ENCODE assay signal across 8 cellular contexts in the genomic region with DNA sequence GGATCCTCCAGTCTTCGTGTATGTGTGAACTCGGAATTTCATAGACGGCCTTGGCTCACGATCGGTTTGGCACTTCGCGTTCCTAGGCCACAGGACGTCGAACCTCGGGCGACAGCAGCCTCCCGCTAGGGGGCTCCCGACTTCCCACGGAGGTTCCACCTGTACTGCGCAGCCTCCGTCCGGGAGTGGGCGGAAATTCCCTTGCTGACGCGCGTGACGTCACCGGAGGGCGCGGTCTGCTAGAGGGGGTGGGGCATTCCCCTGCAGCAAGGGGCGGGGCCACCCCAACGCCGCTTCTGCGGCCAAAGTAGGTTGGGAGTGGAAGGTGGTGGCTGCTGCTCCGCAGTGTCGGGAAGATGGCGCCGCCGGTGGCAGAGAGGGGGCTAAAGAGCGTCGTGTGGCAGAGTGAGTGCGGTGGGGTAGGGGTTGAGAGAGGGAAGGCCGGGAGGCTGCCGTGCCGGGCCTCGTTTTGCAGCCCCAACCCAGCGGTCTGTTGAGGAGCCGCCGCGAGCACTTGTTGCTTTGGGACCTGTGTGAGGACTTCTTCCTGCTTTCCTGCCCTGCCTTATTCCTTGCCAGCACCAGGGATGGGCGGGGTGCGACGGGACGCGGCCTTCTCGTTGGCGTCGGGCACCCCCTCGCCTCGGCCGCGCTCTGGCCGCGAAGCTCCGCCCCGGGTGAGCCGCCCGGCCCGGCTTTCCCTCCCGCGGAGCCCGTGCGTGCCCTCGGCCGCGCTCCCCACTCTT. TPM values are rescaled to one million over a fixed set of nuclear protein-coding genes. Genes with fewer than 3 reads are reported as not detected.
A peak's percentile ranks its signal among the peaks of the same experiment; 100 is the strongest.
DNase-seq lines count a peak whose midpoint lies in the region; ATAC-seq and TF ChIP-seq lines count a peak whose summit lies in the region.

Gene STXBP3, plus strand, starts transcription at position 293 of the 746 bp plus-strand sequence. Its CDS starts 64 bp downstream, at position 357.

- peak within 1 kb of the TSS; percentile 88 for H3K4me3 ChIP-seq in OCI-LY7 (ENCODE audit: low read depth, low read length, poor library complexity, severe bottlenecking)
- peak within 1 kb of the TSS; percentile 52 for H3K4me3 ChIP-seq in mucosa of descending colon

- intact Hi-C loops in OCI-LY7 (cut with micrococcal nuclease; ENCODE audit: unreplicated experiment): loop anchor here (1.0 to 5.0 kb wide), 3 partner anchors 54 to 188 kb away; partner anchors contain the start of genes GPSM2 and PRPF38B
- intact Hi-C loops in mucosa of descending colon (cut with DNase I, micrococcal nuclease): no loop called here

- H3K79me2 ChIP-seq in OCI-LY7 (ENCODE audit: insufficient read depth, low read depth, low read length): peaks cover 14% of the 10 kb centered on the region

- peak within 1 kb of the TSS; percentile 56 for H3K27ac ChIP-seq in OCI-LY7 (ENCODE audit: low read depth, low read length, poor library complexity, severe bottlenecking)

- DNase-seq in DMS 273 treated with DMSO at 0.1 percent for 48 hours (lab: John Stamatoyannopoulos, UW): peak; percentile 88
- peak; percentile 77 for DNase-seq in HuH-7.5 (ENCODE audit: low spot score)
- DNase-seq in OCI-LY7 (ENCODE audit: low spot score): peak; percentile 99
- DNase-seq in activated T-cell treated with anti-CD3 and anti-CD28 coated beads for 24 hours (ENCODE audit: low read depth): peak; percentile 100
- peak; percentile 88 for DNase-seq in epidermal melanocyte (ENCODE audit: insufficient read length, low spot score)
- peak; percentile 99 to 100 (median 100) for DNase-seq in mucosa of descending colon
- peak; percentile 99 to 100 for DNase-seq in stimulated activated CD8-positive, alpha-beta memory T cell treated with anti-CD3 and anti-CD28 coated beads, Interleukin-4, amount 100 ng/mL, for 4 hours (ENCODE audit: low read depth in 2 of 2, low spot score in 1 of 2)

- H3K9me3 ChIP-seq in OCI-LY7 (ENCODE audit: low read length): no peaks in the 10 kb centered on the region
- H3K9me3 ChIP-seq in mucosa of descending colon: no peaks in the 10 kb centered on the region

- H3K36me3 ChIP-seq in OCI-LY7 (ENCODE audit: insufficient read depth, low read length) (peaks cover 7% of the 10 kb centered on the region), mucosa of descending colon (ENCODE audit: low read depth) (no peaks in the 10 kb centered on the region)

- POLR2A ChIA-PET in OCI-LY7 (lab: Charles Lee): interaction anchor here (0.6 kb wide), 1 partner anchor 22 kb away, joined by 6 read pairs; no protein-coding TSS in a partner anchor

- peaks cover 3% of the 10 kb centered on the region for H3K4me1 ChIP-seq in OCI-LY7 (ENCODE audit: insufficient read depth, low read length, poor library complexity, severe bottlenecking)
- no peaks in the 10 kb centered on the region for H3K4me1 ChIP-seq in mucosa of descending colon (ENCODE audit: low read depth)

- no TSS peak for BruUV-seq in OCI-LY7 (replicated peaks; lab: Mats Ljungman, UMichigan)

- ATAC-seq in GM21515 (IDR thresholded peaks at IDR 0.05; ENCODE audit: unreplicated experiment) (peak; percentile 92), mucosa of descending colon (peak; percentile 96)

- no peaks in the 10 kb centered on the region for H3K9me2 ChIP-seq in OCI-LY7 (ENCODE audit: insufficient read depth, low read length)

- H3K4me2 ChIP-seq in OCI-LY7 (ENCODE audit: low read length): peak within 1 kb of the TSS; percentile 73

- CTCF ChIA-PET in OCI-LY7 (lab: Charles Lee; ENCODE audit: unreplicated experiment): no interaction called here

- H4K20me1 ChIP-seq in OCI-LY7 (ENCODE audit: insufficient read depth, low read length): no peaks in the 10 kb centered on the region

- peak within 1 kb of the TSS; percentile 93 for H2AFZ ChIP-seq in OCI-LY7 (ENCODE audit: low read length)

- peak; percentile 93 for TF ChIP-seq CTCF in OCI-LY7 (conservative IDR thresholded peaks at IDR 0.05; ENCODE audit: low read length)
- peak; percentile 96 for TF ChIP-seq CTCF in mucosa of descending colon (IDR thresholded peaks at IDR 0.05)

RNA-seq across cellular contexts. Expression of gene STXBP3, which starts in this region (rescaled TPM):
- 27.7 and 28.3 TPM in 2 replicates for total RNA-seq in OCI-LY7 (2014; rRNA removed; shearing (Covaris generic))
- total RNA-seq in OCI-LY7 (2022) (38.2 and 45.7 TPM in 2 replicates), mucosa of descending colon (10 to 100 TPM; 50.8 to 71.4 (median 66.1) TPM)

Comparison
In these comparisons a context has a peak if more than half of its experiments do, and no peak if none do; other contexts are left out.
1. Peak in every context shown above with its lines: DNase-seq, ATAC-seq, H3K4me3 ChIP-seq and H3K27ac ChIP-seq.